Comparison of ENCODE assay signal across 18 cellular contexts in genomic region chr2:161044095-161044874, GRCh38.
A peak's percentile ranks its signal among the peaks of the same experiment; 100 is the strongest.
DNase-seq lines count a peak whose midpoint lies in the region; ATAC-seq and TF ChIP-seq lines count a peak whose summit lies in the region.
"Had no signal": no experiment of that assay in that cellular context is flagged by ENCODE, and none has a peak within 500 bp of the region (broad histone marks: within the 10 kb centered on the region; RNA-seq: fewer than 3 reads in every experiment).

No MANE protein-coding gene starts in this region.

- peak overlapping the region; percentile 40 for H3K4me2 ChIP-seq in skeletal muscle satellite cell (ENCODE audit: low read length)

- H3K4me1 ChIP-seq in skeletal muscle satellite cell (ENCODE audit: control insufficient read depth, insufficient read depth, low read length) = peaks cover 16% of the 10 kb centered on the region
- H3K4me1 ChIP-seq: BE2C had no signal

- TF ChIP-seq CTCF in AG10803 (conservative IDR thresholded peaks at IDR 0.05; ENCODE audit: low read length) = no peak

- no peaks in the 10 kb centered on the region for H3K36me3 ChIP-seq in skeletal muscle satellite cell (ENCODE audit: insufficient read depth, low read length)
- no peaks in the 10 kb centered on the region for H3K36me3 ChIP-seq in H7 (replicated peaks; ENCODE audit: control insufficient read depth, insufficient read depth, low read length)
- H3K36me3 ChIP-seq: BE2C had no signal

- DNase-seq in AG10803 (ENCODE audit: low read depth) (peak; percentile 63), M059J (ENCODE audit: low read depth) (peak; percentile 41), fibroblast of the conjunctiva (ENCODE audit: low read depth) (peak; percentile 63), H7 (no peak), hypothalamus (lab: John Stamatoyannopoulos, UW) (no peak)
- DNase-seq: activated CD4-positive, alpha-beta T cell treated with anti-CD3 and anti-CD28 coated beads, Interleukin-2, amount 50 U/mL, for 1 hour; activated gamma-delta T cell treated with Interleukin-2 at 50 U/mL for 16 hours; aorta; BE2C; Calu3; GF-D8; NCI-H2081; NCI-H69; nephron progenitor cell; stimulated activated naive CD4-positive, alpha-beta T cell treated with Interleukin-2 at 50 U/mL for 16 hours had no signal

- ATAC-seq in GM21390 (IDR thresholded peaks at IDR 0.05; ENCODE audit: unreplicated experiment) = no peak
- ATAC-seq: Panc1 had no signal

- H3K4me3 ChIP-seq in AG10803 (ENCODE audit: low read length) (no peak overlapping the region), skeletal muscle satellite cell (ENCODE audit: low read length) (no peak overlapping the region), H7 (ENCODE audit: insufficient read depth, low read depth, low read length) (no peak overlapping the region)

- H3K9me3 ChIP-seq in skeletal muscle satellite cell (replicated peaks; ENCODE audit: low read length) = no peaks in the 10 kb centered on the region
- H3K9me3 ChIP-seq: BE2C had no signal

- no peak overlapping the region for H3K9ac ChIP-seq in skeletal muscle satellite cell (ENCODE audit: low read depth, low read length)

- H3K27me3 ChIP-seq in skeletal muscle satellite cell (ENCODE audit: control insufficient read depth, insufficient read depth, low read length) (no peaks in the 10 kb centered on the region), H7 (ENCODE audit: control insufficient read depth, insufficient read depth, low read length) (no peaks in the 10 kb centered on the region)

Comparison
In these comparisons a context has a peak if more than half of its experiments do, and no peak if none do; other contexts are left out.
1. DNase-seq: peak in AG10803 (single experiment), M059J (single experiment) and fibroblast of the conjunctiva (single experiment); none in H7 (single experiment) and hypothalamus (0 of 51).